1 cellular context compared by ENCODE assay signal in genomic region chr17:14297161-14297851, GRCh38.
TF ChIP-seq lines count a peak whose summit lies in the region.

No MANE protein-coding gene starts in this region.

TF ChIP-seq in SK-N-SH, 30 proteins besides CTCF, POLR2A, EP300 and RAD21 (continued from another document):
- no peak for TF ChIP-seq FOSL2 (IDR thresholded peaks at IDR 0.05; ENCODE audit: borderline replicate concordance, low read depth)
